1 cellular context compared by ENCODE assay signal in the genomic region with DNA sequence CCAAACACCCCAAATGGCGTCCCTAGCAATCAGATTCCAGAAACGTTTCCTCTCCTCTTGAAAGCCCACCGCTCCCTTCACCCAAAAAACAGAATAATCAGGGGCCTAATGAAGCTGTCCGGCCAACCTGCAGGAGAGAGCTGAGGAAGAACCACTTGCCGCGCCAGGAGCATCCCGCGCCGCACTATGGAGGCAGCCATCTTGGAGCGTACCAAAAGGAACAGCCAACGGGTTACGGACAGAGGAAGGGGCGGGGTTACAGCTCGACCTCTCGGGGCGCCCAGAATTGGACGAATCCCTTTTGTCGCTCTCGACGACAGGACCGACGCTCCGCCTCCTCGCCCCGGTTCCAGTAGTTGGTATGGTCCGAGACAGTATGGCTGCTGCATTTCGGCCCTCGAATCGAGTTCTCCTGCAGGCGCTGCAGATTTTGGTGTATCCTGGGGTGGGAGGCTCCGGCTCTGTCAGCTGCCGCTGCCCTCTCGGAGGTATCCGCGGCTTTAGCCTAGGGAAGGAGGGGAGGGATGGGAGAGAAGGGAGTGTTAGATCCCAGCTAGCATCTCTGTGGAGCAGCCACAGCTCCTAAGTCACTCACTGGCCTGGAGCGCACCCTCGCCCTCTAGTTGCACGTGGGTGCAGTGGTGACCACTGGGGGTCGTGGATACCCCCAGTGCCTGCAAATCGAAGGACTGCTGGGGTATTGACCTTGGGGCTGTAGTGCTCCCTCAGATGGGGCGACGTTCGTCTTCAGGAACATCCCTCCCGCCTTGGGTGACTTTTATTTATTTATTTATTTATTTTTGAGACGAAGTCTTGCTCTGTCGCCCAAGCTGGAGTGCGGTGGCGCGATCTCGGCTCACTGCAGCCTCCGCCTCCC.
TF ChIP-seq lines count a peak whose summit lies in the region.

A gene (minus strand): TSS at position 219 of the 877 bp plus-strand sequence. CDS start 19 bp downstream, at position 200.
A gene with protein sequence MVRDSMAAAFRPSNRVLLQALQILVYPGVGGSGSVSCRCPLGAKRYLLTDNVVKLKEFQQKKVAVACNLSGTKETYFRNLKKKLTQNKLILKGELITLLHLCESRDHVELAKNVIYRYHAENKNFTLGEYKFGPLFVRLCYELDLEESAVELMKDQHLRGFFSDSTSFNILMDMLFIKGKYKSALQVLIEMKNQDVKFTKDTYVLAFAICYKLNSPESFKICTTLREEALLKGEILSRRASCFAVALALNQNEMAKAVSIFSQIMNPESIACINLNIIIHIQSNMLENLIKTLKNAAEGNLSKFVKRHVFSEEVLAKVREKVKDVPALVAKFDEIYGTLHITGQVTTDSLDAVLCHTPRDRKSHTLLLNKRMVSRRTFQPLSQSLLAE (plus strand): TSS at position 352 of the 877 bp plus-strand sequence. CDS start 10 bp downstream, at position 362.

TF ChIP-seq in HepG2, 621 proteins besides CTCF, POLR2A, EP300 and RAD21 (continued from another document and continues in another):
- TF ChIP-seq ZSCAN31 (CRISPR knock-in tag; IDR thresholded peaks at IDR 0.05; ENCODE audit: low read depth) (no peak), NPAS2 (CRISPR knock-in tag; IDR thresholded peaks at IDR 0.05; ENCODE audit: borderline replicate concordance) (no peak), ZNF205 (CRISPR knock-in tag; IDR thresholded peaks at IDR 0.05) (peak; percentile 74), TARDBP (CRISPR knock-in tag; IDR thresholded peaks at IDR 0.05) (peak; percentile 67; the same call in 1 of the 2 replicates), ZNF619 (CRISPR knock-in tag; IDR thresholded peaks at IDR 0.05) (no peak; the same call in 1 of the 2 replicates), MAFG (CRISPR knock-in tag; IDR thresholded peaks at IDR 0.05) (no peak), BRCA1 (CRISPR knock-in tag; IDR thresholded peaks at IDR 0.05) (peak; percentile 48; the same call in 1 of the 2 replicates), RBM39 (IDR thresholded peaks at IDR 0.05; ENCODE audit: low read depth, low read length, poor library complexity, severe bottlenecking) (peak; percentile 41), MLLT10 (CRISPR knock-in tag; IDR thresholded peaks at IDR 0.05) (no peak), ZFP82 (CRISPR knock-in tag; IDR thresholded peaks at IDR 0.05; ENCODE audit: borderline replicate concordance) (peak; percentile 57; the same call in 1 of the 2 replicates), RORA (CRISPR knock-in tag; IDR thresholded peaks at IDR 0.05) (no peak), SNAPC2 (CRISPR knock-in tag; IDR thresholded peaks at IDR 0.05) (0 out of 2 replicates have a peak, but pooled peaks have one; percentile 32), ZNF713 (CRISPR knock-in tag; IDR thresholded peaks at IDR 0.05) (no peak), ZNF143 (CRISPR knock-in tag; IDR thresholded peaks at IDR 0.05) (no peak), TP53 (CRISPR knock-in tag; conservative IDR thresholded peaks at IDR 0.05) (no peak), KAT2B (IDR thresholded peaks at IDR 0.05; ENCODE audit: borderline replicate concordance, low read depth, low read length) (no peak), RARG (CRISPR knock-in tag; IDR thresholded peaks at IDR 0.05; ENCODE audit: low read depth) (no peak; the same call in 1 of the 2 replicates), ZNF572 (CRISPR knock-in tag; IDR thresholded peaks at IDR 0.05) (no peak), PAF1 (CRISPR knock-in tag; IDR thresholded peaks at IDR 0.05) (no peak), SAP130 (CRISPR knock-in tag; IDR thresholded peaks at IDR 0.05; ENCODE audit: low read depth) (peak; percentile 89), ZNF460 (CRISPR knock-in tag; IDR thresholded peaks at IDR 0.05; ENCODE audit: borderline replicate concordance) (no peak), KDM3A (CRISPR knock-in tag; IDR thresholded peaks at IDR 0.05; ENCODE audit: low read depth) (peak; percentile 42; the same call in 1 of the 2 replicates), SIN3A (IDR thresholded peaks at IDR 0.05; ENCODE audit: borderline replicate concordance, low read depth, low read length) (no peak), BCL6 (CRISPR knock-in tag; IDR thresholded peaks at IDR 0.05) (no peak), ZNF644 (CRISPR knock-in tag; IDR thresholded peaks at IDR 0.05; ENCODE audit: low read depth) (no peak; the same call in 1 of the 2 replicates), YEATS2 (CRISPR knock-in tag; IDR thresholded peaks at IDR 0.05; ENCODE audit: borderline replicate concordance) (peak; percentile 79), ZNF207 (IDR thresholded peaks at IDR 0.05; ENCODE audit: borderline replicate concordance) (no peak), ZBTB1 (CRISPR knock-in tag; IDR thresholded peaks at IDR 0.05; ENCODE audit: borderline replicate concordance) (no peak), ZSCAN9 (CRISPR knock-in tag; IDR thresholded peaks at IDR 0.05; ENCODE audit: borderline replicate concordance) (no peak)
- TF ChIP-seq, protein P1, sequence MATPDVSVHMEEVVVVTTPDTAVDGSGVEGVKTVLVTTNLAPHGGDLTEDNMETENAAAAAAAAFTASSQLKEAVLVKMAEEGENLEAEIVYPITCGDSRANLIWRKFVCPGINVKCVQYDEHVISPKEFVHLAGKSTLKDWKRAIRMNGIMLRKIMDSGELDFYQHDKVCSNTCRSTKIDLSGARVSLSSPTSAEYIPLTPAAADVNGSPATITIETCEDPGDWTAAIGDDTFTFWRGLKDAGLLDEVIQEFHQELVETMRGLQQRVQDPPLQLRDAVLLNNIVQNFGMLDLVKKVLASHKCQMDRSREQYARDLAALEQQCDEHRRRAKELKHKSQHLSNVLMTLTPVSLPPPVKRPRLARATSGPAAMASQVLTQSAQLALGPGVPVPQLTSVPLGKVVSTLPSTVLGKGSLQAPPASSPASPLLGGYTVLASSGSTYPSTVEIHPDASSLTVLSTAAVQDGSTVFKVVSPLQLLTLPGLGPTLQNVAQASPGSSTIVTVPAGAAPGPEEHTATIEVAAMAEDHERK (CRISPR knock-in tag; IDR thresholded peaks at IDR 0.05; ENCODE audit: low read depth) = no peak
- TF ChIP-seq, protein P2, sequence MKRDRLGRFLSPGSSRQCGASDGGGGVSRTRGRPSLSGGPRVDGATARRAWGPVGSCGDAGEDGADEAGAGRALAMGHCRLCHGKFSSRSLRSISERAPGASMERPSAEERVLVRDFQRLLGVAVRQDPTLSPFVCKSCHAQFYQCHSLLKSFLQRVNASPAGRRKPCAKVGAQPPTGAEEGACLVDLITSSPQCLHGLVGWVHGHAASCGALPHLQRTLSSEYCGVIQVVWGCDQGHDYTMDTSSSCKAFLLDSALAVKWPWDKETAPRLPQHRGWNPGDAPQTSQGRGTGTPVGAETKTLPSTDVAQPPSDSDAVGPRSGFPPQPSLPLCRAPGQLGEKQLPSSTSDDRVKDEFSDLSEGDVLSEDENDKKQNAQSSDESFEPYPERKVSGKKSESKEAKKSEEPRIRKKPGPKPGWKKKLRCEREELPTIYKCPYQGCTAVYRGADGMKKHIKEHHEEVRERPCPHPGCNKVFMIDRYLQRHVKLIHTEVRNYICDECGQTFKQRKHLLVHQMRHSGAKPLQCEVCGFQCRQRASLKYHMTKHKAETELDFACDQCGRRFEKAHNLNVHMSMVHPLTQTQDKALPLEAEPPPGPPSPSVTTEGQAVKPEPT (CRISPR knock-in tag; IDR thresholded peaks at IDR 0.05; ENCODE audit: low read depth) = peak; percentile 77
- TF ChIP-seq, protein P3, sequence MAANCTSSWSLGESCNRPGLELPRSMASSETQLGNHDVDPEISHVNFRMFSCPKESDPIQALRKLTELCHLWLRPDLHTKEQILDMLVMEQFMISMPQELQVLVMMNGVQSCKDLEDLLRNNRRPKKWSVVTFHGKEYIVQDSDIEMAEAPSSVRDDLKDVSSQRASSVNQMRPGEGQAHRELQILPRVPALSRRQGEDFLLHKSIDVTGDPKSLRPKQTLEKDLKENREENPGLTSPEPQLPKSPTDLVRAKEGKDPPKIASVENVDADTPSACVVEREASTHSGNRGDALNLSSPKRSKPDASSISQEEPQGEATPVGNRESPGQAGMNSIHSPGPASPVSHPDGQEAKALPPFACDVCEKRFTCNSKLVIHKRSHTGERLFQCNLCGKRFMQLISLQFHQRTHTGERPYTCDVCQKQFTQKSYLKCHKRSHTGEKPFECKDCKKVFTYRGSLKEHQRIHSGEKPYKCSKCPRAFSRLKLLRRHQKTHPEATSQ (CRISPR knock-in tag; IDR thresholded peaks at IDR 0.05; ENCODE audit: borderline replicate concordance) = no peak
- TF ChIP-seq, protein P4, sequence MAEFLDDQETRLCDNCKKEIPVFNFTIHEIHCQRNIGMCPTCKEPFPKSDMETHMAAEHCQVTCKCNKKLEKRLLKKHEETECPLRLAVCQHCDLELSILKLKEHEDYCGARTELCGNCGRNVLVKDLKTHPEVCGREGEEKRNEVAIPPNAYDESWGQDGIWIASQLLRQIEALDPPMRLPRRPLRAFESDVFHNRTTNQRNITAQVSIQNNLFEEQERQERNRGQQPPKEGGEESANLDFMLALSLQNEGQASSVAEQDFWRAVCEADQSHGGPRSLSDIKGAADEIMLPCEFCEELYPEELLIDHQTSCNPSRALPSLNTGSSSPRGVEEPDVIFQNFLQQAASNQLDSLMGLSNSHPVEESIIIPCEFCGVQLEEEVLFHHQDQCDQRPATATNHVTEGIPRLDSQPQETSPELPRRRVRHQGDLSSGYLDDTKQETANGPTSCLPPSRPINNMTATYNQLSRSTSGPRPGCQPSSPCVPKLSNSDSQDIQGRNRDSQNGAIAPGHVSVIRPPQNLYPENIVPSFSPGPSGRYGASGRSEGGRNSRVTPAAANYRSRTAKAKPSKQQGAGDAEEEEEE (CRISPR knock-in tag; IDR thresholded peaks at IDR 0.05; ENCODE audit: borderline replicate concordance) = no peak
- TF ChIP-seq, protein P5, sequence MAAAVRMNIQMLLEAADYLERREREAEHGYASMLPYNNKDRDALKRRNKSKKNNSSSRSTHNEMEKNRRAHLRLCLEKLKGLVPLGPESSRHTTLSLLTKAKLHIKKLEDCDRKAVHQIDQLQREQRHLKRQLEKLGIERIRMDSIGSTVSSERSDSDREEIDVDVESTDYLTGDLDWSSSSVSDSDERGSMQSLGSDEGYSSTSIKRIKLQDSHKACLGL (CRISPR knock-in tag; IDR thresholded peaks at IDR 0.05) = peak; percentile 64; the same call in 1 of the 2 replicates
- TF ChIP-seq, protein P6, sequence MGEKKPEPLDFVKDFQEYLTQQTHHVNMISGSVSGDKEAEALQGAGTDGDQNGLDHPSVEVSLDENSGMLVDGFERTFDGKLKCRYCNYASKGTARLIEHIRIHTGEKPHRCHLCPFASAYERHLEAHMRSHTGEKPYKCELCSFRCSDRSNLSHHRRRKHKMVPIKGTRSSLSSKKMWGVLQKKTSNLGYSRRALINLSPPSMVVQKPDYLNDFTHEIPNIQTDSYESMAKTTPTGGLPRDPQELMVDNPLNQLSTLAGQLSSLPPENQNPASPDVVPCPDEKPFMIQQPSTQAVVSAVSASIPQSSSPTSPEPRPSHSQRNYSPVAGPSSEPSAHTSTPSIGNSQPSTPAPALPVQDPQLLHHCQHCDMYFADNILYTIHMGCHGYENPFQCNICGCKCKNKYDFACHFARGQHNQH (CRISPR knock-in tag; IDR thresholded peaks at IDR 0.05) = peak; percentile 57; the same call in 1 of the 2 replicates
- TF ChIP-seq, protein P7, sequence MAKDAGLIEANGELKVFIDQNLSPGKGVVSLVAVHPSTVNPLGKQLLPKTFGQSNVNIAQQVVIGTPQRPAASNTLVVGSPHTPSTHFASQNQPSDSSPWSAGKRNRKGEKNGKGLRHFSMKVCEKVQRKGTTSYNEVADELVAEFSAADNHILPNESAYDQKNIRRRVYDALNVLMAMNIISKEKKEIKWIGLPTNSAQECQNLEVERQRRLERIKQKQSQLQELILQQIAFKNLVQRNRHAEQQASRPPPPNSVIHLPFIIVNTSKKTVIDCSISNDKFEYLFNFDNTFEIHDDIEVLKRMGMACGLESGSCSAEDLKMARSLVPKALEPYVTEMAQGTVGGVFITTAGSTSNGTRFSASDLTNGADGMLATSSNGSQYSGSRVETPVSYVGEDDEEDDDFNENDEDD (CRISPR knock-in tag; IDR thresholded peaks at IDR 0.05; ENCODE audit: borderline replicate concordance) = peak; percentile 59; the same call in 1 of the 2 replicates
- TF ChIP-seq, protein P8, sequence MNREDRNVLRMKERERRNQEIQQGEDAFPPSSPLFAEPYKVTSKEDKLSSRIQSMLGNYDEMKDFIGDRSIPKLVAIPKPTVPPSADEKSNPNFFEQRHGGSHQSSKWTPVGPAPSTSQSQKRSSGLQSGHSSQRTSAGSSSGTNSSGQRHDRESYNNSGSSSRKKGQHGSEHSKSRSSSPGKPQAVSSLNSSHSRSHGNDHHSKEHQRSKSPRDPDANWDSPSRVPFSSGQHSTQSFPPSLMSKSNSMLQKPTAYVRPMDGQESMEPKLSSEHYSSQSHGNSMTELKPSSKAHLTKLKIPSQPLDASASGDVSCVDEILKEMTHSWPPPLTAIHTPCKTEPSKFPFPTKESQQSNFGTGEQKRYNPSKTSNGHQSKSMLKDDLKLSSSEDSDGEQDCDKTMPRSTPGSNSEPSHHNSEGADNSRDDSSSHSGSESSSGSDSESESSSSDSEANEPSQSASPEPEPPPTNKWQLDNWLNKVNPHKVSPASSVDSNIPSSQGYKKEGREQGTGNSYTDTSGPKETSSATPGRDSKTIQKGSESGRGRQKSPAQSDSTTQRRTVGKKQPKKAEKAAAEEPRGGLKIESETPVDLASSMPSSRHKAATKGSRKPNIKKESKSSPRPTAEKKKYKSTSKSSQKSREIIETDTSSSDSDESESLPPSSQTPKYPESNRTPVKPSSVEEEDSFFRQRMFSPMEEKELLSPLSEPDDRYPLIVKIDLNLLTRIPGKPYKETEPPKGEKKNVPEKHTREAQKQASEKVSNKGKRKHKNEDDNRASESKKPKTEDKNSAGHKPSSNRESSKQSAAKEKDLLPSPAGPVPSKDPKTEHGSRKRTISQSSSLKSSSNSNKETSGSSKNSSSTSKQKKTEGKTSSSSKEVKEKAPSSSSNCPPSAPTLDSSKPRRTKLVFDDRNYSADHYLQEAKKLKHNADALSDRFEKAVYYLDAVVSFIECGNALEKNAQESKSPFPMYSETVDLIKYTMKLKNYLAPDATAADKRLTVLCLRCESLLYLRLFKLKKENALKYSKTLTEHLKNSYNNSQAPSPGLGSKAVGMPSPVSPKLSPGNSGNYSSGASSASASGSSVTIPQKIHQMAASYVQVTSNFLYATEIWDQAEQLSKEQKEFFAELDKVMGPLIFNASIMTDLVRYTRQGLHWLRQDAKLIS (CRISPR knock-in tag; IDR thresholded peaks at IDR 0.05) = no peak; the same call in 1 of the 2 replicates
- TF ChIP-seq, protein P9, sequence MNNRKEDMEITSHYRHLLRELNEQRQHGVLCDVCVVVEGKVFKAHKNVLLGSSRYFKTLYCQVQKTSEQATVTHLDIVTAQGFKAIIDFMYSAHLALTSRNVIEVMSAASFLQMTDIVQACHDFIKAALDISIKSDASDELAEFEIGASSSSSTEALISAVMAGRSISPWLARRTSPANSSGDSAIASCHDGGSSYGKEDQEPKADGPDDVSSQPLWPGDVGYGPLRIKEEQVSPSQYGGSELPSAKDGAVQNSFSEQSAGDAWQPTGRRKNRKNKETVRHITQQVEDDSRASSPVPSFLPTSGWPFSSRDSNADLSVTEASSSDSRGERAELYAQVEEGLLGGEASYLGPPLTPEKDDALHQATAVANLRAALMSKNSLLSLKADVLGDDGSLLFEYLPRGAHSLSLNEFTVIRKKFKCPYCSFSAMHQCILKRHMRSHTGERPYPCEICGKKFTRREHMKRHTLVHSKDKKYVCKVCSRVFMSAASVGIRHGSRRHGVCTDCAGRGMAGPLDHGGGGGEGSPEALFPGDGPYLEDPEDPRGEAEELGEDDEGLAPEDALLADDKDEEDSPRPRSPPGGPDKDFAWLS (CRISPR knock-in tag; IDR thresholded peaks at IDR 0.05; ENCODE audit: borderline replicate concordance) = no peak
- TF ChIP-seq, protein P10, sequence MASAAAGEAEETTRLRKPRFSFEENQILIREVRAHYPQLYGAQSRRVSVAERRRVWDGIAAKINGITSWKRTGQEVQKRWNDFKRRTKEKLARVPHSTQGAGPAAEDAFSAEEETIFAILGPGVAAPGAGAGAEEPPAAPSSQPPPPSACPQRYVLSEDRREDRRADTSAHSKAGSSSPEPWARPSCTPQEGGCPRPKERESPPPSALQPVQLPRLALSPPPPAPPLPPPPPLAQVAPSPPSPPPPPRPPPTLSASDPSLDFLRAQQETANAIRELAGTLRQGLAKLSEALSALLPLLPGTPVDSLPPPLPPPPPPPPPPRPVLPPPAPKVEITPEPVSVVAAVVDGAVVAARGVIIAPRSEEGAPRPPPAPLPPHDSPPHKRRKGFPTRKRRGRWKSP (CRISPR knock-in tag; IDR thresholded peaks at IDR 0.05) = no peak
